Comparison of ENCODE assay signal across 9 cellular contexts in genomic region chr1:35554261-35555211, GRCh38. TPM values are rescaled to one million over a fixed set of nuclear protein-coding genes. Genes with fewer than 3 reads are reported as not detected.
A peak's percentile ranks its signal among the peaks of the same experiment; 100 is the strongest.
DNase-seq lines count a peak whose midpoint lies in the region; ATAC-seq, FAIRE-seq and TF ChIP-seq lines count a peak whose summit lies in the region.
"Had no signal": no experiment of that assay in that cellular context is flagged by ENCODE, and none has a peak within 500 bp of the region (broad histone marks: within the 10 kb centered on the region; RNA-seq: fewer than 3 reads in every experiment).

No MANE protein-coding gene starts in this region.

- no peak overlapping the region for H3K23ac ChIP-seq in trophoblast cell (ENCODE audit: low read length)

- H3K9me3 Mint-ChIP-seq in activated CD4-positive, alpha-beta T cell treated with anti-CD3 and anti-CD28 coated beads, Interleukin-2, amount 10 ng/mL, durations not matched to agents 24 days and 14 days, result no peaks in the 10 kb centered on the region

- H3K4me1 ChIP-seq in HepG2 (ENCODE audit: insufficient read depth, low read length), result peaks cover 52% of the 10 kb centered on the region
- H3K4me1 ChIP-seq in trophoblast cell (ENCODE audit: control insufficient read depth in 1 of 2, insufficient read depth in 2 of 2, low read length in 2 of 2), result peaks cover 4 to 12% of the 10 kb centered on the region in 2 experiments

- peaks cover 9% of the 10 kb centered on the region for H3K79me1 ChIP-seq in trophoblast cell (ENCODE audit: low read length)

- no peak overlapping the region for H2BK5ac ChIP-seq in trophoblast cell (ENCODE audit: low read depth, low read length, poor library complexity)

- no peak overlapping the region for H3K18ac ChIP-seq in trophoblast cell (ENCODE audit: low read length)

- H3K14ac ChIP-seq in trophoblast cell (ENCODE audit: low read length), result no peak overlapping the region

- peaks cover 35% of the 10 kb centered on the region for H3K4me1 Mint-ChIP-seq in activated CD4-positive, alpha-beta T cell treated with anti-CD3 and anti-CD28 coated beads, Interleukin-2, amount 10 ng/mL, durations not matched to agents 24 days and 14 days

- no peaks in the 10 kb centered on the region for H3K27me3 ChIP-seq in HepG2 (ENCODE audit: control insufficient read depth in 1 of 2, insufficient read depth in 2 of 2, low read length in 2 of 2)
- H3K27me3 ChIP-seq in trophoblast cell (ENCODE audit: insufficient read depth, low read length), result no peaks in the 10 kb centered on the region

- no TSS peak for BruUV-seq in HepG2 (replicated peaks; lab: Mats Ljungman, UMichigan)

- no peak overlapping the region for H2BK120ac ChIP-seq in trophoblast cell (ENCODE audit: insufficient read depth, low read length, poor library complexity)

- H3K9ac ChIP-seq in HepG2 (ENCODE audit: insufficient read depth, low read depth, low read length) (no peak overlapping the region), trophoblast cell (ENCODE audit: low read length) (no peak overlapping the region)

- H3K27me3 Mint-ChIP-seq in activated CD4-positive, alpha-beta T cell treated with anti-CD3 and anti-CD28 coated beads, Interleukin-2, amount 10 ng/mL, durations not matched to agents 24 days and 14 days, result no peaks in the 10 kb centered on the region

- no peak overlapping the region for H2AK5ac ChIP-seq in trophoblast cell (ENCODE audit: low read length)

- peak; percentile 64 for DNase-seq in HT-29 (ENCODE audit: low spot score)
- DNase-seq in amniotic epithelial cell (ENCODE audit: low read depth), result peak; percentile 19
- no peak for DNase-seq in HepG2 (ENCODE audit: low spot score)
- no peak for DNase-seq in NCI-H345 (lab: John Stamatoyannopoulos, UW)
- DNase-seq in activated CD4-positive, alpha-beta T cell treated with anti-CD3 and anti-CD28 coated beads, Interleukin-2, amount 10 ng/mL, durations not matched to agents 24 days and 14 days, result no peak
- DNase-seq in trophoblast cell, result no peak
- DNase-seq: activated CD4-positive, alpha-beta T cell treated with anti-CD3 and anti-CD28 coated beads, Interleukin-2, amount 50 U/mL, for 1 hour had no signal

- in situ Hi-C loops in HepG2 (cut with HindIII; ENCODE audit: extremely low pct_ligation_motif_present, low pct_unique_long_range_greater_than_20kb), result loop anchor here (10.0 kb wide), 1 partner anchor 360 kb away; the partner anchor contains the start of gene SFPQ

- no peak overlapping the region for H4K91ac ChIP-seq in trophoblast cell (ENCODE audit: low read depth, low read length)

- no peak overlapping the region for H4K12ac ChIP-seq in trophoblast cell (ENCODE audit: low read depth, low read length)

- WGBS in HepG2 (ENCODE audit: low lambda C conversion rate), result 97% methylated on average over 7 of the region's 7 CpGs
- WGBS in trophoblast cell (ENCODE audit: extremely low coverage, insufficient coverage, insufficient read length), result no CpG with 5 or more reads among the region's 7 CpGs

- H2BK12ac ChIP-seq in trophoblast cell (ENCODE audit: low read length), result no peak overlapping the region

- POLR2A ChIA-PET in HepG2 (lab: Yijun Ruan, JAX), result no interaction called here

- no peak for TF ChIP-seq EP300 in HepG2 (IDR thresholded peaks at IDR 0.05; ENCODE audit: low read depth in 2 of 2, low read length in 2 of 2)
- no peak for TF ChIP-seq EP300 in HepG2 (CRISPR knock-in tag; IDR thresholded peaks at IDR 0.05; ENCODE audit: borderline replicate concordance)

- peaks cover 14% of the 10 kb centered on the region for H4K20me1 ChIP-seq in HepG2 (ENCODE audit: insufficient read depth, low read length)

- CTCF ChIA-PET in HepG2 (lab: Yijun Ruan, JAX; ENCODE audit: low intra/inter-chr PET ratio, low total read pairs), result no interaction called here

- TF ChIP-seq CTCF in C4-2B (conservative IDR thresholded peaks at IDR 0.05) (no peak), HepG2 (CRISPR knock-in tag; IDR thresholded peaks at IDR 0.05) (no peak)

- peak overlapping the region; percentile 51; the same call in 1 of the 2 replicates for H3K27ac ChIP-seq in C4-2B
- H3K27ac ChIP-seq in HepG2 (ENCODE audit: extremely low read length, insufficient read depth, low read length), result no peak overlapping the region
- H3K27ac ChIP-seq in trophoblast cell (ENCODE audit: low read depth, low read length), result no peak overlapping the region

- H3K4me3 Mint-ChIP-seq in activated CD4-positive, alpha-beta T cell treated with anti-CD3 and anti-CD28 coated beads, Interleukin-2, amount 10 ng/mL, durations not matched to agents 24 days and 14 days, result no peak overlapping the region

- no peak for FAIRE-seq in HepG2 (lab: Jason Lieb, UNC)

- H3K4ac ChIP-seq in trophoblast cell (ENCODE audit: low read depth, low read length), result no peak overlapping the region

- no peak overlapping the region for H2AFZ ChIP-seq in HepG2 (ENCODE audit: low read length)
- H2AFZ ChIP-seq in trophoblast cell (ENCODE audit: insufficient read depth, low read length, poor library complexity), result no peak overlapping the region

- peaks cover 7 to 33% of the 10 kb centered on the region in 2 experiments for H3K36me3 ChIP-seq in HepG2 (replicated peaks in 1 of 2; ENCODE audit: control insufficient read depth in 1 of 2, insufficient read depth in 2 of 2, low read length in 2 of 2)
- H3K36me3 ChIP-seq in trophoblast cell (ENCODE audit: control insufficient read depth in 1 of 2, insufficient read depth in 2 of 2, low read length in 2 of 2), result peaks cover 5 to 11% of the 10 kb centered on the region in 2 experiments

- intact Hi-C loops in HepG2 (cut with micrococcal nuclease; ENCODE audit: unreplicated experiment), result no loop called here
- intact Hi-C loops in activated CD4-positive, alpha-beta T cell treated with anti-CD3 and anti-CD28 coated beads, Interleukin-2, amount 10 ng/mL, durations not matched to agents 24 days and 14 days (cut with micrococcal nuclease), result loop anchor here (5.0 to 10.0 kb wide), 2 partner anchors 287 to 690 kb away; partner anchors contain the start of gene ZMYM4

- ATAC-seq in HepG2, result no peak
- ATAC-seq in HG03342 (IDR thresholded peaks at IDR 0.05; ENCODE audit: unreplicated experiment), result no peak

- no peak overlapping the region for H3K27ac Mint-ChIP-seq in activated CD4-positive, alpha-beta T cell treated with anti-CD3 and anti-CD28 coated beads, Interleukin-2, amount 10 ng/mL, durations not matched to agents 24 days and 14 days

- H4K8ac ChIP-seq in trophoblast cell (ENCODE audit: low read depth, low read length), result no peak overlapping the region

- TF ChIP-seq POLR2A in HepG2 (IDR thresholded peaks at IDR 0.05; ENCODE audit: insufficient read depth in 1 of 2, low read depth in 2 of 2, low read length in 2 of 2), result no peak

- peaks cover 34% of the 10 kb centered on the region for H3K36me3 Mint-ChIP-seq in activated CD4-positive, alpha-beta T cell treated with anti-CD3 and anti-CD28 coated beads, Interleukin-2, amount 10 ng/mL, durations not matched to agents 24 days and 14 days (ENCODE audit: low read depth)

- no peak overlapping the region for H3K4me3 ChIP-seq in HepG2 (replicated peaks in 1 of 3; ENCODE audit: insufficient read depth in 1 of 3, low read depth in 2 of 3, low read length in 3 of 3)
- H3K4me3 ChIP-seq in trophoblast cell (ENCODE audit: low read depth, low read length), result no peak overlapping the region

- H3K4me2 ChIP-seq in HepG2 (ENCODE audit: low read depth, low read length) (peak overlapping the region; percentile 80; the same call in 1 of the 2 replicates), trophoblast cell (ENCODE audit: low read length) (no peak overlapping the region)

- peaks cover 24% of the 10 kb centered on the region for H3K79me2 ChIP-seq in HepG2 (ENCODE audit: insufficient read depth, low read length)
- peaks cover 8% of the 10 kb centered on the region for H3K79me2 ChIP-seq in trophoblast cell (ENCODE audit: control insufficient read depth, insufficient read depth, low read length, poor library complexity)

- no peak for TF ChIP-seq RAD21 in HepG2 (CRISPR knock-in tag; IDR thresholded peaks at IDR 0.05)

- H3K9me3 ChIP-seq in HepG2 (ENCODE audit: low read length) (no peaks in the 10 kb centered on the region), trophoblast cell (ENCODE audit: insufficient read depth, low read depth, low read length) (no peaks in the 10 kb centered on the region)

RNA-seq across cellular contexts. Expression of gene KIAA0319L, which starts 2.7 kb away (rescaled TPM):
- total RNA-seq in HT-29 (2014; rRNA removed; shearing (Covaris generic)), result 33.9 and 34.1 TPM in 2 replicates
- 15.9 and 33.4 TPM in 2 replicates for total RNA-seq in HepG2 (2016; rRNA removed; fragmentation: Illumina TruSeq; extraction: Trizol)
- total RNA-seq in HepG2 (2016; cell fraction: cytosol; rRNA removed; fragmentation: Illumina TruSeq; extraction: Trizol; ENCODE audit: low read depth), result 9.6 and 9.8 TPM in 2 replicates
- total RNA-seq in HepG2 (2016; cell fraction: insoluble cytoplasmic fraction; rRNA removed; fragmentation: Illumina TruSeq; extraction: Trizol), result 14.8 and 30.6 TPM in 2 replicates
- 17.2 and 17.3 TPM in 2 replicates for total RNA-seq in HepG2 (2016; cell fraction: membrane; rRNA removed; fragmentation: Illumina TruSeq; extraction: Trizol)
- total RNA-seq in HepG2 (2016; cell fraction: nucleus; rRNA removed; fragmentation: Illumina TruSeq; extraction: Trizol), result 54.0 and 56.5 TPM in 2 replicates
- polyA plus RNA-seq in HepG2 (2011; rRNA removed), result 74.3 and 82.6 TPM in 2 replicates
- polyA plus RNA-seq in HepG2 (2011; cell fraction: cytosol; rRNA removed), result 42.1 and 57.2 TPM in 2 replicates
- polyA plus RNA-seq in HepG2 (2011; cell fraction: nucleus; rRNA removed), result 80.2 and 103 TPM in 2 replicates
- 46.0 and 51.9 TPM in 2 replicates for polyA plus RNA-seq in HepG2 (2012)
- 2.8 and 3.0 TPM in 2 replicates for polyA plus RNA-seq in HepG2 (2016; cell fraction: cytosol; fragmentation: Illumina TruSeq; extraction: Trizol; ENCODE audit: low read depth)
- polyA plus RNA-seq in HepG2 (2016; cell fraction: insoluble cytoplasmic fraction; fragmentation: Illumina TruSeq; extraction: Trizol; ENCODE audit: low read depth), result 8.0 and 11.3 TPM in 2 replicates
- 7.6 and 8.2 TPM in 2 replicates for polyA plus RNA-seq in HepG2 (2016; cell fraction: membrane; fragmentation: Illumina TruSeq; extraction: Trizol; ENCODE audit: low read depth)
- 50.7 and 54.2 TPM in 2 replicates for polyA plus RNA-seq in HepG2 (2016; cell fraction: nucleus; fragmentation: Illumina TruSeq; extraction: Trizol; ENCODE audit: insufficient read depth, low read depth)
- polyA minus RNA-seq in HepG2 (2011; rRNA and poly(A)+ RNA removed; ENCODE audit: low replicate concordance), result 53.1 and 74.5 TPM in 2 replicates
- 37.6 and 52.7 TPM in 2 replicates for polyA minus RNA-seq in HepG2 (2011; cell fraction: cytosol; rRNA and poly(A)+ RNA removed)
- 116 and 145 TPM in 2 replicates for polyA minus RNA-seq in HepG2 (2011; cell fraction: nucleus; rRNA and poly(A)+ RNA removed)
- total RNA-seq in activated CD4-positive, alpha-beta T cell treated with anti-CD3 and anti-CD28 coated beads, Interleukin-2, amount 10 ng/mL, durations not matched to agents 24 days and 14 days, result 35.2 and 35.3 TPM in 2 replicates
- polyA plus RNA-seq in trophoblast cell (2013), result 30.4 and 30.6 TPM in 2 replicates

RNA-seq across cellular contexts. Expression of gene NCDN, which starts 3.1 kb away (rescaled TPM):
- total RNA-seq in HT-29 (2014; rRNA removed; shearing (Covaris generic)), result 42.4 and 50.9 TPM in 2 replicates
- 9.1 and 9.3 TPM in 2 replicates for total RNA-seq in HepG2 (2016; rRNA removed; fragmentation: Illumina TruSeq; extraction: Trizol)
- total RNA-seq in HepG2 (2016; cell fraction: cytosol; rRNA removed; fragmentation: Illumina TruSeq; extraction: Trizol; ENCODE audit: low read depth), result 0.88 and 1.1 TPM in 2 replicates
- 7.2 and 8.9 TPM in 2 replicates for total RNA-seq in HepG2 (2016; cell fraction: insoluble cytoplasmic fraction; rRNA removed; fragmentation: Illumina TruSeq; extraction: Trizol)
- 3.5 and 3.6 TPM in 2 replicates for total RNA-seq in HepG2 (2016; cell fraction: membrane; rRNA removed; fragmentation: Illumina TruSeq; extraction: Trizol)
- total RNA-seq in HepG2 (2016; cell fraction: nucleus; rRNA removed; fragmentation: Illumina TruSeq; extraction: Trizol), result 6.6 and 8.7 TPM in 2 replicates
- polyA plus RNA-seq in HepG2 (2011; rRNA removed), result 6.6 and 11.0 TPM in 2 replicates
- 4.6 and 5.4 TPM in 2 replicates for polyA plus RNA-seq in HepG2 (2011; cell fraction: cytosol; rRNA removed)
- 26.7 and 28.4 TPM in 2 replicates for polyA plus RNA-seq in HepG2 (2011; cell fraction: nucleus; rRNA removed)
- polyA plus RNA-seq in HepG2 (2012), result 4.4 and 7.0 TPM in 2 replicates
- 0.55 and 0.77 TPM in 2 replicates for polyA plus RNA-seq in HepG2 (2016; cell fraction: cytosol; fragmentation: Illumina TruSeq; extraction: Trizol; ENCODE audit: low read depth)
- polyA plus RNA-seq in HepG2 (2016; cell fraction: insoluble cytoplasmic fraction; fragmentation: Illumina TruSeq; extraction: Trizol; ENCODE audit: low read depth), result 7.4 and 8.8 TPM in 2 replicates
- 1.8 and 1.9 TPM in 2 replicates for polyA plus RNA-seq in HepG2 (2016; cell fraction: membrane; fragmentation: Illumina TruSeq; extraction: Trizol; ENCODE audit: low read depth)
- 15.1 and 16.2 TPM in 2 replicates for polyA plus RNA-seq in HepG2 (2016; cell fraction: nucleus; fragmentation: Illumina TruSeq; extraction: Trizol; ENCODE audit: insufficient read depth, low read depth)
- 18.1 and 18.4 TPM in 2 replicates for polyA minus RNA-seq in HepG2 (2011; rRNA and poly(A)+ RNA removed; ENCODE audit: low replicate concordance)
- 5.1 and 5.9 TPM in 2 replicates for polyA minus RNA-seq in HepG2 (2011; cell fraction: cytosol; rRNA and poly(A)+ RNA removed)
- 12.4 and 15.2 TPM in 2 replicates for polyA minus RNA-seq in HepG2 (2011; cell fraction: nucleus; rRNA and poly(A)+ RNA removed)
- total RNA-seq in activated CD4-positive, alpha-beta T cell treated with anti-CD3 and anti-CD28 coated beads, Interleukin-2, amount 10 ng/mL, durations not matched to agents 24 days and 14 days, result 33.5 and 34.0 TPM in 2 replicates
- 9.3 and 9.4 TPM in 2 replicates for polyA plus RNA-seq in trophoblast cell (2013)

RNA-seq across cellular contexts. Expression of gene TFAP2E, which starts 18.6 kb away (rescaled TPM):
- 0.05 and 0.28 TPM in 2 replicates for total RNA-seq in HT-29 (2014; rRNA removed; shearing (Covaris generic))
- 0.31 and 0.44 TPM in 2 replicates for total RNA-seq in HepG2 (2016; rRNA removed; fragmentation: Illumina TruSeq; extraction: Trizol)
- total RNA-seq in HepG2 (2016; cell fraction: cytosol; rRNA removed; fragmentation: Illumina TruSeq; extraction: Trizol; ENCODE audit: low read depth), result 0.18 TPM in 1 of 2 replicates, not detected in the other
- 0.17 and 0.49 TPM in 2 replicates for total RNA-seq in HepG2 (2016; cell fraction: insoluble cytoplasmic fraction; rRNA removed; fragmentation: Illumina TruSeq; extraction: Trizol)
- total RNA-seq in HepG2 (2016; cell fraction: membrane; rRNA removed; fragmentation: Illumina TruSeq; extraction: Trizol), result 0.12 and 0.17 TPM in 2 replicates
- 0.47 and 0.53 TPM in 2 replicates for total RNA-seq in HepG2 (2016; cell fraction: nucleus; rRNA removed; fragmentation: Illumina TruSeq; extraction: Trizol)
- polyA plus RNA-seq in HepG2 (2011; rRNA removed), result 0.41 and 0.46 TPM in 2 replicates
- 0.32 and 0.42 TPM in 2 replicates for polyA plus RNA-seq in HepG2 (2011; cell fraction: cytosol; rRNA removed)
- 2.1 and 2.2 TPM in 2 replicates for polyA plus RNA-seq in HepG2 (2011; cell fraction: nucleus; rRNA removed)
- polyA plus RNA-seq in HepG2 (2012), result 0.56 and 0.88 TPM in 2 replicates
- polyA plus RNA-seq in HepG2 (2016; cell fraction: cytosol; fragmentation: Illumina TruSeq; extraction: Trizol; ENCODE audit: low read depth), result 0.12 TPM in 1 of 2 replicates, not detected in the other
- 0.28 and 0.50 TPM in 2 replicates for polyA plus RNA-seq in HepG2 (2016; cell fraction: insoluble cytoplasmic fraction; fragmentation: Illumina TruSeq; extraction: Trizol; ENCODE audit: low read depth)
- 0.08 and 0.26 TPM in 2 replicates for polyA plus RNA-seq in HepG2 (2016; cell fraction: membrane; fragmentation: Illumina TruSeq; extraction: Trizol; ENCODE audit: low read depth)
- 1.5 and 1.9 TPM in 2 replicates for polyA plus RNA-seq in HepG2 (2016; cell fraction: nucleus; fragmentation: Illumina TruSeq; extraction: Trizol; ENCODE audit: insufficient read depth, low read depth)
- 0.08 and 0.12 TPM in 2 replicates for polyA minus RNA-seq in HepG2 (2011; rRNA and poly(A)+ RNA removed; ENCODE audit: low replicate concordance)
- polyA minus RNA-seq in HepG2 (2011; cell fraction: cytosol; rRNA and poly(A)+ RNA removed), result not detected in 2 replicates
- polyA minus RNA-seq in HepG2 (2011; cell fraction: nucleus; rRNA and poly(A)+ RNA removed), result 0.50 and 0.52 TPM in 2 replicates
- 0.38 and 0.49 TPM in 2 replicates for total RNA-seq in activated CD4-positive, alpha-beta T cell treated with anti-CD3 and anti-CD28 coated beads, Interleukin-2, amount 10 ng/mL, durations not matched to agents 24 days and 14 days
- 3.7 and 4.0 TPM in 2 replicates for polyA plus RNA-seq in trophoblast cell (2013)

Comparison
In these comparisons a context has a peak if more than half of its experiments do, and no peak if none do; other contexts are left out.
1. DNase-seq: peak in HT-29 (single experiment) and amniotic epithelial cell (single experiment); none in HepG2 (single experiment), NCI-H345 (single experiment), activated CD4-positive, alpha-beta T cell treated with anti-CD3 and anti-CD28 coated beads, Interleukin-2, amount 10 ng/mL, durations not matched to agents 24 days and 14 days (single experiment) and trophoblast cell (0 of 2).